Comparison of ENCODE assay signal across 8 cellular contexts in genomic region chr6:87922947-87923330, GRCh38.
A peak's percentile ranks its signal among the peaks of the same experiment; 100 is the strongest.
DNase-seq lines count a peak whose midpoint lies in the region; ATAC-seq and TF ChIP-seq lines count a peak whose summit lies in the region.

No MANE protein-coding gene starts in this region.

- no peaks in the 10 kb centered on the region for H3K36me3 Mint-ChIP-seq in activated T-helper 17 cell treated with anti-CD3 and anti-CD28 coated beads, Interleukin-2, amount 50 U/mL, for 72 hours (ENCODE audit: low read depth)

- DNase-seq in effector memory CD4-positive, alpha-beta T cell = no peak
- DNase-seq in hepatocyte (ENCODE audit: low spot score) (no peak), thyroid gland (no peak), NCI-H446 treated with DMSO at 0.1 percent for 48 hours (lab: John Stamatoyannopoulos, UW) (no peak)

- no peak overlapping the region for H3K27ac Mint-ChIP-seq in activated T-helper 17 cell treated with anti-CD3 and anti-CD28 coated beads, Interleukin-2, amount 50 U/mL, for 72 hours

- no peaks in the 10 kb centered on the region for H3K79me2 ChIP-seq in hepatocyte

- no peak for TF ChIP-seq POLR2A in thyroid gland (IDR thresholded peaks at IDR 0.05)

- H3K4me1 Mint-ChIP-seq in activated T-helper 17 cell treated with anti-CD3 and anti-CD28 coated beads, Interleukin-2, amount 50 U/mL, for 72 hours = peaks cover 4% of the 10 kb centered on the region

- H3K9me3 Mint-ChIP-seq in activated T-helper 17 cell treated with anti-CD3 and anti-CD28 coated beads, Interleukin-2, amount 50 U/mL, for 72 hours = no peaks in the 10 kb centered on the region

- H3K4me1 ChIP-seq in effector memory CD4-positive, alpha-beta T cell (ENCODE audit: control insufficient read depth, insufficient read depth, low read length, poor library complexity, severe bottlenecking) = no peaks in the 10 kb centered on the region
- H3K4me1 ChIP-seq in hepatocyte (ENCODE audit: insufficient read depth) = no peaks in the 10 kb centered on the region
- H3K4me1 ChIP-seq in thyroid gland = no peaks in the 10 kb centered on the region

- no peaks in the 10 kb centered on the region for H3K27me3 ChIP-seq in effector memory CD4-positive, alpha-beta T cell (replicated peaks; ENCODE audit: control insufficient read depth, insufficient read depth, low read length, poor library complexity, severe bottlenecking)
- H3K27me3 ChIP-seq in hepatocyte (no peaks in the 10 kb centered on the region), thyroid gland (no peaks in the 10 kb centered on the region)

- no peak overlapping the region for H2AFZ ChIP-seq in hepatocyte

- ATAC-seq in GM18502 (IDR thresholded peaks at IDR 0.05; ENCODE audit: poor library complexity, unreplicated experiment) (peak; percentile 81), GM21390 (IDR thresholded peaks at IDR 0.05; ENCODE audit: unreplicated experiment) (peak; percentile 70), HG03521 (IDR thresholded peaks at IDR 0.05; ENCODE audit: unreplicated experiment) (peak; percentile 49)
- ATAC-seq in activated T-helper 17 cell treated with anti-CD3 and anti-CD28 coated beads, Interleukin-2, amount 50 U/mL, for 72 hours (replicated peaks) = peak; percentile 90

- TF ChIP-seq CTCF in hepatocyte (IDR thresholded peaks at IDR 0.05; ENCODE audit: poor library complexity) (no peak), thyroid gland (IDR thresholded peaks at IDR 0.05) (no peak)

- WGBS in hepatocyte (ENCODE audit: low lambda C conversion rate, missing lambda C conversion rate) = 58% methylated on average over 2 of the region's 2 CpGs
- WGBS in thyroid gland, 2 donors = 54 to 72% methylated on average over 2 of the region's 2 CpGs

- no peaks in the 10 kb centered on the region for H3K9me3 ChIP-seq in effector memory CD4-positive, alpha-beta T cell (ENCODE audit: control insufficient read depth, low read length)
- H3K9me3 ChIP-seq in hepatocyte (ENCODE audit: low read depth) (no peaks in the 10 kb centered on the region), thyroid gland (no peaks in the 10 kb centered on the region)

- H3K4me3 Mint-ChIP-seq in activated T-helper 17 cell treated with anti-CD3 and anti-CD28 coated beads, Interleukin-2, amount 50 U/mL, for 72 hours = no peak overlapping the region

- H4K20me1 ChIP-seq in hepatocyte (ENCODE audit: insufficient read depth, poor library complexity, severe bottlenecking) = no peaks in the 10 kb centered on the region

- no peak overlapping the region for H3K4me3 ChIP-seq in effector memory CD4-positive, alpha-beta T cell (ENCODE audit: insufficient read depth, low read depth, low read length, poor library complexity, severe bottlenecking)
- H3K4me3 ChIP-seq in hepatocyte (no peak overlapping the region), thyroid gland (replicated peaks in 1 of 3) (no peak overlapping the region)

- no peaks in the 10 kb centered on the region for H3K9me2 ChIP-seq in hepatocyte (replicated peaks; ENCODE audit: insufficient read depth)

- H3K27ac ChIP-seq in effector memory CD4-positive, alpha-beta T cell (ENCODE audit: insufficient read depth, low read length, poor library complexity, severe bottlenecking) = no peak overlapping the region
- H3K27ac ChIP-seq in hepatocyte (no peak overlapping the region), thyroid gland (no peak overlapping the region)

- H3K4me2 ChIP-seq in hepatocyte = no peak overlapping the region

- H3K27me3 Mint-ChIP-seq in activated T-helper 17 cell treated with anti-CD3 and anti-CD28 coated beads, Interleukin-2, amount 50 U/mL, for 72 hours = peaks cover 5% of the 10 kb centered on the region

- H3K36me3 ChIP-seq in effector memory CD4-positive, alpha-beta T cell (ENCODE audit: control insufficient read depth, insufficient read depth, low read length) = no peaks in the 10 kb centered on the region
- H3K36me3 ChIP-seq in hepatocyte (replicated peaks; ENCODE audit: insufficient read depth, low read depth) = no peaks in the 10 kb centered on the region
- no peaks in the 10 kb centered on the region for H3K36me3 ChIP-seq in thyroid gland

- intact Hi-C loops in thyroid gland (cut with DNase I) = no loop called here
